ENCODE assay signal across 26 cellular contexts in the genomic region with DNA sequence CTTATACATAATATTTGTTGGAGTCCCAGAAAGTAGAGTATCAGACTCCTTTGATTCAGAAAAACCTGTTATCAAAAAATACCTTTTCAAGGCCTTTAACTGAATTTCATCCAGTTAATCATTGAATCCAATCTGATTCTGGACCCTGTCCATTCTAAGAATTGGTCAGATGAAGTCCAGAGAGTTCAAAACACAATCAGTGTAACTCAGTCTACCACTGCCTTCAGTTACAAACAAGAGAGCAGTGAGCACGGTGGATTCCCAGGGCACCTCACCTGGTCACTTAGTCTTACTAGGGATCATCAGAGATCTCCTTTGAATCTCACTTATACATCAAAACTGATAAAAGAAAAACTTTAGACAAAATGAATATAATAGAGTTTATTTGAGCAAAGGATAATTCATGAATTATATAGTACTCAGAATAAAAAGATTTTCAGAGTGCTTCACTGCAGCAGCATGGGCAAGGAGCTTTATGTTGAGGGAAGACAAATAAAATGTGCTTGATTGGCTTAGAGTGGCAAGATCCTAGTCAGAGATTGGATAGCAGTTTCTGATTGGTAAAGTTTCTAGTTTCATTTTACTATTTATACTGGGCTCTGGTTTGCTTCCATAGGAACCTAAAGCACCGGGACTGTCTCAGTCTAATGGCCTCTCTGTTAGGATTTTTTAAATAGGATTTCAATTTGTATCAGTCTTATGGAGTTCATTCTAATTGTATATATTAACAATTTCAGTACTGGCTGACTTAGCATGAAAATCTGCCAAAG.
"Had no signal": no experiment of that assay in that cellular context is flagged by ENCODE, and none has a peak within 500 bp of the region (broad histone marks: within the 10 kb centered on the region; RNA-seq: fewer than 3 reads in every experiment).

No MANE protein-coding gene starts in this region.

- H3K4me1 ChIP-seq: colonic mucosa, esophagus muscularis mucosa, foreskin keratinocyte, heart right ventricle, neural progenitor cell, parathyroid adenoma, testis, tibial artery had no signal

- H3K9me3 ChIP-seq: colonic mucosa, esophagus muscularis mucosa, heart right ventricle, testis, tibial artery had no signal

- H3K27me3 ChIP-seq: colonic mucosa, esophagus muscularis mucosa, foreskin keratinocyte, neural progenitor cell, testis, tibial artery had no signal

- H3K4me3 ChIP-seq: colonic mucosa, esophagus muscularis mucosa, heart right ventricle, lung, neural progenitor cell, smooth muscle cell, testis, tibial artery had no signal

- DNase-seq: colonic mucosa; effector CD8-positive, alpha-beta T cell; foreskin keratinocyte; glutamatergic neuron; heart right ventricle; hippocampal formation; islet precursor cell; kidney glomerular epithelial cell; left colon; left ventricle myocardium superior; midbrain; naive thymus-derived CD4-positive, alpha-beta T cell; stimulated activated CD4-positive, alpha-beta T cell treated with anti-CD3 and anti-CD28 coated beads, Interleukin-2, amount 100 ng/mL, for 24 hours; stimulated activated CD4-positive, alpha-beta T cell treated with anti-CD3 and anti-CD28 coated beads, Interleukin-4, amount 100 ng/mL, for 4 hours; stimulated activated naive CD8-positive, alpha-beta T cell treated with anti-CD3 and anti-CD28 coated beads, Interleukin-15, Interleukin-2, amounts not matched to agents 100 U/mL and 50 U/mL, for 24 hours; substantia nigra; testis; tibial artery had no signal

- H3K4me2 ChIP-seq: neural progenitor cell, smooth muscle cell had no signal

- H2AFZ ChIP-seq: neural progenitor cell, parathyroid adenoma had no signal

- ATAC-seq: foreskin keratinocyte; heart right ventricle; left colon; left ventricle myocardium superior; naive thymus-derived CD4-positive, alpha-beta T cell; sciatic nerve; stimulated activated memory B cell treated with anti-CD40 and anti-IgM and Interleukin-4, amounts not matched to agents 10 μg/mL and 1 μg/mL and 100 μg/mL, for 72 hours; stimulated activated naive CD8-positive, alpha-beta T cell treated with anti-CD3 and anti-CD28 coated beads, Interleukin-15, Interleukin-2, amounts not matched to agents 100 U/mL and 50 U/mL, for 24 hours had no signal

- FAIRE-seq: endothelial cell of umbilical vein had no signal

- H3K27ac ChIP-seq: colonic mucosa, esophagus muscularis mucosa, foreskin keratinocyte, heart right ventricle, neural progenitor cell, parathyroid adenoma, testis, tibial artery had no signal

- H3K36me3 ChIP-seq: colonic mucosa, esophagus muscularis mucosa, heart right ventricle, neural progenitor cell, tibial artery had no signal

- H3K79me2 ChIP-seq: parathyroid adenoma had no signal
